35 cellular contexts compared by ENCODE assay signal in the genomic region with DNA sequence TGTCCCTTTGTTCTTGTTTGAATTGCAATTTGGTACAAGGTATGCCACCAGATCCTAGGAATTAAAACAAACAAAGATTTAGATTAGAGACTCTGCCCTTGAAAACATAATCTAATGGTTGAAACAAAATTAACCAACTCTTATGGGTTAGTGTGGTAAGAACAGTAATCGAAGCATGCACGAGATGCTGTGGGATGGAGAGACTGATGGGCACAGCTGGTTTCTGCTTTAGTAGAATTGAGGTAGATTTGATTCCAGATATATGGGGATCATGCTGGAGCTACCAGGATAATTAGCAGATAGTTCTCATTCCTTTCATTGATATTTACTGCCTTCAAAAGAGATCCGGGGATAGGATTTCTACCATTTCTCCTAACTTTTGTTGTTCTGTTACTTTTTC.
"Had no signal": no experiment of that assay in that cellular context is flagged by ENCODE, and none has a peak within 500 bp of the region (broad histone marks: within the 10 kb centered on the region; RNA-seq: fewer than 3 reads in every experiment).

No MANE protein-coding gene starts in this region.

- H3K4me1 ChIP-seq: ascending aorta had no signal

- H3K9me3 Mint-ChIP-seq: activated B cell treated with CpG ODN at 0.5 μM for 24 hours; activated CD4-positive, alpha-beta memory T cell treated with anti-CD3 and anti-CD28 coated beads for 36 hours; activated CD4-positive, alpha-beta T cell treated with anti-CD3 and anti-CD28 coated beads, Interleukin-2, amount 10 ng/mL, durations not matched to agents 24 days and 14 days; activated CD8-positive, alpha-beta T cell treated with anti-CD3 and anti-CD28 coated beads for 36 hours; activated naive CD4-positive, alpha-beta T cell treated with anti-CD3 and anti-CD28 coated beads, Interleukin-2, amount 10 ng/mL, durations not matched to agents 7 days and 5 days; activated naive CD4-positive, alpha-beta T cell treated with anti-CD3 and anti-CD28 coated beads, Interleukin-2, amount 50 U/mL, for 24 hours; activated naive CD8-positive, alpha-beta T cell treated with anti-CD3 and anti-CD28 coated beads, Interleukin-2, amount 10 ng/mL, durations not matched to agents 7 days and 5 days; activated naive CD8-positive, alpha-beta T cell treated with anti-CD3 and anti-CD28 coated beads, Interleukin-2, amount 50 U/mL, for 24 hours; activated T-cell treated with anti-CD3 and anti-CD28 coated beads, Interleukin-2, amount 50 U/mL, for 4 hours; activated T-cell treated with anti-CD3 and anti-CD28 coated beads, Interleukin-2, amount 50 U/mL, for 72 hours; activated T-helper 2 cell treated with anti-CD3 and anti-CD28 coated beads, Interferon-gamma antibody, Interleukin-2, Interleukin-4, amounts not matched to agents 10 μg/mL and 5 μg/mL and 100 μg/mL, durations not matched to agents 14 hours and 24 hours and 36 hours; brain; central memory CD8-positive, alpha-beta T cell; T-helper 1 cell treated with Interleukin-12 subunit alpha and Interleukin-12 subunit beta and Interleukin-4 antibody, amounts not matched to agents 30 μg/mL and 1 μg/mL, for 36 hours; T-helper 2 cell treated with Interferon-gamma antibody and Interleukin-4, amounts not matched to agents 5 μg/mL and 100 μg/mL, for 36 hours had no signal

- H3K9me3 ChIP-seq: ascending aorta had no signal

- H3K4me3 Mint-ChIP-seq: activated B cell treated with CpG ODN at 0.5 μM for 24 hours; activated CD4-positive, alpha-beta memory T cell treated with anti-CD3 and anti-CD28 coated beads for 36 hours; activated CD4-positive, alpha-beta T cell treated with anti-CD3 and anti-CD28 coated beads, Interleukin-2, amount 10 ng/mL, durations not matched to agents 24 days and 14 days; activated CD8-positive, alpha-beta T cell treated with anti-CD3 and anti-CD28 coated beads for 36 hours; activated naive CD4-positive, alpha-beta T cell treated with anti-CD3 and anti-CD28 coated beads, Interleukin-2, amount 10 ng/mL, durations not matched to agents 7 days and 5 days; activated naive CD4-positive, alpha-beta T cell treated with anti-CD3 and anti-CD28 coated beads, Interleukin-2, amount 50 U/mL, for 24 hours; activated naive CD8-positive, alpha-beta T cell; activated naive CD8-positive, alpha-beta T cell treated with anti-CD3 and anti-CD28 coated beads, Interleukin-2, amount 10 ng/mL, durations not matched to agents 7 days and 5 days; activated naive CD8-positive, alpha-beta T cell treated with anti-CD3 and anti-CD28 coated beads, Interleukin-2, amount 50 U/mL, for 24 hours; activated T-cell treated with anti-CD3 and anti-CD28 coated beads, Interleukin-2, amount 50 U/mL, for 4 hours; activated T-cell treated with anti-CD3 and anti-CD28 coated beads, Interleukin-2, amount 50 U/mL, for 72 hours; brain; central memory CD8-positive, alpha-beta T cell; T-helper 1 cell treated with Interleukin-12 subunit alpha and Interleukin-12 subunit beta and Interleukin-4 antibody, amounts not matched to agents 30 μg/mL and 1 μg/mL, for 36 hours; T-helper 2 cell treated with Interferon-gamma antibody and Interleukin-4, amounts not matched to agents 5 μg/mL and 100 μg/mL, for 36 hours had no signal

- ATAC-seq: activated CD8-positive, alpha-beta T cell treated with anti-CD3 and anti-CD28 coated beads for 36 hours; activated naive CD8-positive, alpha-beta T cell treated with anti-CD3 and anti-CD28 coated beads, Interleukin-2, amount 50 U/mL, for 24 hours; activated T-cell treated with anti-CD3 and anti-CD28 coated beads, Interleukin-2, amount 50 U/mL, for 4 hours; activated T-cell treated with anti-CD3 and anti-CD28 coated beads, Interleukin-2, amount 50 U/mL, for 72 hours had no signal

- H3K27ac ChIP-seq: ascending aorta, cardiac muscle cell, VCaP had no signal

- DNase-seq: activated B cell treated with CpG ODN at 0.5 μM for 24 hours; activated CD4-positive, alpha-beta memory T cell treated with anti-CD3 and anti-CD28 coated beads for 36 hours; activated CD4-positive, alpha-beta T cell treated with anti-CD3 and anti-CD28 coated beads for 4 hours; activated CD4-positive, alpha-beta T cell treated with anti-CD3 and anti-CD28 coated beads, Interleukin-2, amount 10 ng/mL, durations not matched to agents 24 days and 14 days; activated CD4-positive, alpha-beta T cell treated with anti-CD3 and anti-CD28 coated beads, Interleukin-2, amount 50 U/mL, for 1 hour; activated CD4-positive, alpha-beta T cell treated with anti-CD3 and anti-CD28 coated beads, Interleukin-2, amount 50 U/mL, for 4 hours; activated CD4-positive, CD25-positive, alpha-beta regulatory T cell treated with anti-CD3 and anti-CD28 coated beads, Interleukin-2, amount 50 U/mL, for 72 hours; activated CD8-positive, alpha-beta T cell treated with anti-CD3 and anti-CD28 coated beads for 36 hours; activated effector memory CD4-positive, alpha-beta T cell treated with Interleukin-2 at 50 U/mL for 16 hours; activated gamma-delta T cell; activated naive CD4-positive, alpha-beta T cell treated with anti-CD3 and anti-CD28 coated beads, Interleukin-2, amount 10 ng/mL, durations not matched to agents 7 days and 5 days; activated naive CD4-positive, alpha-beta T cell treated with Interleukin-2 at 50 U/mL for 16 hours; activated naive CD8-positive, alpha-beta T cell treated with anti-CD3 and anti-CD28 coated beads, Interleukin-2, amount 10 ng/mL, durations not matched to agents 7 days and 5 days; activated naive CD8-positive, alpha-beta T cell treated with anti-CD3 and anti-CD28 coated beads, Interleukin-2, amount 50 U/mL, for 24 hours; activated T-cell treated with anti-CD3 and anti-CD28 coated beads for 4 hours; activated T-cell treated with anti-CD3 and anti-CD28 coated beads, Interleukin-2, amount 50 U/mL, for 1 hour; activated T-cell treated with anti-CD3 and anti-CD28 coated beads, Interleukin-2, amount 50 U/mL, for 4 hours; activated T-cell treated with anti-CD3 and anti-CD28 coated beads, Interleukin-2, amount 50 U/mL, for 72 hours; amygdala; anterior cingulate cortex; caudate nucleus; cerebellar nuclear complex; T-helper 1 cell; T-helper 2 cell; T-helper 9 cell had no signal

- H3K4me3 ChIP-seq: ascending aorta, cardiac muscle cell had no signal

- H3K27me3 ChIP-seq: ascending aorta, cardiac muscle cell had no signal

- H3K27me3 Mint-ChIP-seq: activated B cell treated with CpG ODN at 0.5 μM for 24 hours; activated CD4-positive, alpha-beta memory T cell treated with anti-CD3 and anti-CD28 coated beads for 36 hours; activated CD4-positive, alpha-beta T cell treated with anti-CD3 and anti-CD28 coated beads, Interleukin-2, amount 10 ng/mL, durations not matched to agents 24 days and 14 days; activated CD8-positive, alpha-beta T cell treated with anti-CD3 and anti-CD28 coated beads for 36 hours; activated naive CD4-positive, alpha-beta T cell treated with anti-CD3 and anti-CD28 coated beads, Interleukin-2, amount 10 ng/mL, durations not matched to agents 7 days and 5 days; activated naive CD4-positive, alpha-beta T cell treated with anti-CD3 and anti-CD28 coated beads, Interleukin-2, amount 50 U/mL, for 24 hours; activated naive CD8-positive, alpha-beta T cell; activated naive CD8-positive, alpha-beta T cell treated with anti-CD3 and anti-CD28 coated beads, Interleukin-2, amount 10 ng/mL, durations not matched to agents 7 days and 5 days; activated naive CD8-positive, alpha-beta T cell treated with anti-CD3 and anti-CD28 coated beads, Interleukin-2, amount 50 U/mL, for 24 hours; central memory CD8-positive, alpha-beta T cell had no signal

- H3K27ac Mint-ChIP-seq: activated B cell treated with CpG ODN at 0.5 μM for 24 hours; activated CD4-positive, alpha-beta memory T cell treated with anti-CD3 and anti-CD28 coated beads for 36 hours; activated CD4-positive, alpha-beta T cell treated with anti-CD3 and anti-CD28 coated beads, Interleukin-2, amount 10 ng/mL, durations not matched to agents 24 days and 14 days; activated CD8-positive, alpha-beta T cell treated with anti-CD3 and anti-CD28 coated beads for 36 hours; activated naive CD4-positive, alpha-beta T cell treated with anti-CD3 and anti-CD28 coated beads, Interleukin-2, amount 10 ng/mL, durations not matched to agents 7 days and 5 days; activated naive CD4-positive, alpha-beta T cell treated with anti-CD3 and anti-CD28 coated beads, Interleukin-2, amount 50 U/mL, for 24 hours; activated naive CD8-positive, alpha-beta T cell; activated naive CD8-positive, alpha-beta T cell treated with anti-CD3 and anti-CD28 coated beads, Interleukin-2, amount 10 ng/mL, durations not matched to agents 7 days and 5 days; activated naive CD8-positive, alpha-beta T cell treated with anti-CD3 and anti-CD28 coated beads, Interleukin-2, amount 50 U/mL, for 24 hours; activated T-helper 2 cell treated with anti-CD3 and anti-CD28 coated beads, Interferon-gamma antibody, Interleukin-2, Interleukin-4, amounts not matched to agents 10 μg/mL and 5 μg/mL and 100 μg/mL, durations not matched to agents 14 hours and 24 hours and 36 hours; brain; T-helper 1 cell treated with Interleukin-12 subunit alpha and Interleukin-12 subunit beta and Interleukin-4 antibody, amounts not matched to agents 30 μg/mL and 1 μg/mL, for 36 hours; T-helper 2 cell treated with Interferon-gamma antibody and Interleukin-4, amounts not matched to agents 5 μg/mL and 100 μg/mL, for 36 hours had no signal

- H3K4me1 Mint-ChIP-seq: activated B cell treated with CpG ODN at 0.5 μM for 24 hours; activated CD4-positive, alpha-beta T cell treated with anti-CD3 and anti-CD28 coated beads, Interleukin-2, amount 10 ng/mL, durations not matched to agents 24 days and 14 days; brain; central memory CD8-positive, alpha-beta T cell had no signal
